ENCODE assay signal across 12 cellular contexts in genomic region chr1:68141079-68141800, GRCh38.
DNase-seq lines count a peak whose midpoint lies in the region; ATAC-seq and TF ChIP-seq lines count a peak whose summit lies in the region.
"Had no signal": no experiment of that assay in that cellular context is flagged by ENCODE, and none has a peak within 500 bp of the region (broad histone marks: within the 10 kb centered on the region; RNA-seq: fewer than 3 reads in every experiment).

No MANE protein-coding gene starts in this region.

- H2AK9ac ChIP-seq in IMR-90 (replicated peaks; ENCODE audit: low read depth, low read length, poor library complexity), result no peak overlapping the region

- H3K4me3 ChIP-seq in IMR-90 (ENCODE audit: insufficient read depth, low read depth, low read length) (no peak overlapping the region), lung (no peak overlapping the region), stomach (no peak overlapping the region)
- H3K4me3 ChIP-seq: SJCRH30, suprapubic skin had no signal

- peak overlapping the region; percentile 1; the same call in 1 of the 2 replicates for H3K4me2 ChIP-seq in IMR-90 (ENCODE audit: low read depth, low read length)

- H3K4ac ChIP-seq in IMR-90 (ENCODE audit: low read depth, low read length), result peak overlapping the region; percentile 71

- H3K36me3 ChIP-seq in IMR-90 (ENCODE audit: control insufficient read depth, insufficient read depth, low read length), result peaks cover 27% of the 10 kb centered on the region
- peaks cover 14% of the 10 kb centered on the region in 2 donors for H3K36me3 ChIP-seq in lung (ENCODE audit: control insufficient read depth in 2 of 2, insufficient read depth in 2 of 2, low read length in 2 of 2)
- H3K36me3 ChIP-seq in stomach, result peaks cover 0 to 48% (median 37%) of the 10 kb centered on the region in 4 donors

- peak overlapping the region; percentile 75 for H3K14ac ChIP-seq in IMR-90 (replicated peaks; ENCODE audit: low read depth, low read length)

- intact Hi-C loops in IMR-90 (cut with micrococcal nuclease) (loop anchor here (1.0 kb wide), 1 partner anchor 201 kb away; no protein-coding TSS in a partner anchor), stomach (cut with DNase I; ENCODE audit: low total_unique reads) (no loop called here)
- intact Hi-C loops in activated T-helper 1 cell treated with anti-CD3 and anti-CD28 coated beads, Interleukin-12 subunit alpha, Interleukin-12 subunit beta, Interleukin-2, Interleukin-4 antibody, amounts not matched to agents 30 ng/mL and 10 ng/mL and 1 ng/mL, durations not matched to agents 14 hours and 24 hours and 36 hours (cut with micrococcal nuclease), result no loop called here

- peak overlapping the region; percentile 81 for H3K27ac Mint-ChIP-seq in endothelial cell (ENCODE audit: unreplicated experiment)
- H3K27ac Mint-ChIP-seq in activated naive CD4-positive, alpha-beta T cell treated with anti-CD3 and anti-CD28 coated beads, Interleukin-2, amount 50 U/mL, for 72 hours, result no peak overlapping the region
- H3K27ac Mint-ChIP-seq in activated T-helper 1 cell treated with anti-CD3 and anti-CD28 coated beads, Interleukin-12 subunit alpha, Interleukin-12 subunit beta, Interleukin-2, Interleukin-4 antibody, amounts not matched to agents 30 ng/mL and 10 ng/mL and 1 ng/mL, durations not matched to agents 14 hours and 24 hours and 36 hours, result no peak overlapping the region

- peak overlapping the region; percentile 56; the same call in 1 of the 2 replicates for H3K23ac ChIP-seq in IMR-90 (ENCODE audit: low read depth, low read length)

- BruUV-seq in IMR-90 (replicated peaks; lab: Mats Ljungman, UMichigan), result no TSS peak

- H3K4me1 Mint-ChIP-seq in endothelial cell (ENCODE audit: unreplicated experiment), result peaks cover 8% of the 10 kb centered on the region
- no peaks in the 10 kb centered on the region for H3K4me1 Mint-ChIP-seq in activated T-helper 1 cell treated with anti-CD3 and anti-CD28 coated beads, Interleukin-12 subunit alpha, Interleukin-12 subunit beta, Interleukin-2, Interleukin-4 antibody, amounts not matched to agents 30 ng/mL and 10 ng/mL and 1 ng/mL, durations not matched to agents 14 hours and 24 hours and 36 hours (ENCODE audit: low read depth)

- peak overlapping the region; percentile 3 for H2BK5ac ChIP-seq in IMR-90 (ENCODE audit: low read depth, low read length, poor library complexity, severe bottlenecking)

- CTCF ChIA-PET in IMR-90 (lab: Yijun Ruan, JAX), result interaction anchor here (1.5 to 2.0 kb wide), 2 partner anchors 22 to 202 kb away, joined by 3 to 6 read pairs; no protein-coding TSS in a partner anchor

- in situ Hi-C loops in IMR-90 (cut with MboI; ENCODE audit: low sequenced_read_pairs), result no loop called here

- TF ChIP-seq CTCF in IMR-90 (conservative IDR thresholded peaks at IDR 0.05; ENCODE audit: low read depth, low read length), result no peak
- no peak for TF ChIP-seq CTCF in endothelial cell (IDR thresholded peaks at IDR 0.05; ENCODE audit: unreplicated experiment)
- no peak for TF ChIP-seq CTCF in lung (IDR thresholded peaks at IDR 0.05; ENCODE audit: control extremely low read depth, extremely low read depth)
- TF ChIP-seq CTCF in stomach (IDR thresholded peaks at IDR 0.05), result no peak

- no peak for TF ChIP-seq POLR2A in IMR-90 (IDR thresholded peaks at IDR 0.05; ENCODE audit: low read depth, low read length)
- no peak for TF ChIP-seq POLR2A in stomach (IDR thresholded peaks at IDR 0.05)

- TF ChIP-seq EP300 in stomach (IDR thresholded peaks at IDR 0.05), result no peak

- peak overlapping the region; percentile 9; the same call in 1 of the 2 replicates for H3K56ac ChIP-seq in IMR-90 (ENCODE audit: extremely low read depth, insufficient read depth, low read length)

- no peak for TF ChIP-seq RAD21 in IMR-90 (IDR thresholded peaks at IDR 0.05; ENCODE audit: low read length)

- H2BK20ac ChIP-seq in IMR-90 (ENCODE audit: low read depth, low read length), result peak overlapping the region; percentile 43; the same call in 1 of the 2 replicates

- H4K20me1 ChIP-seq in IMR-90 (ENCODE audit: insufficient read depth, low read length), result peaks cover 3% of the 10 kb centered on the region; the same call in 1 of the 2 replicates

- peak overlapping the region; percentile 6; the same call in 1 of the 2 replicates for H4K5ac ChIP-seq in IMR-90 (ENCODE audit: low read depth, low read length)

- peak overlapping the region; percentile 63 for H2BK120ac ChIP-seq in IMR-90 (ENCODE audit: low read depth, low read length)

- peak overlapping the region; percentile 54; the same call in 1 of the 2 replicates for H3K18ac ChIP-seq in IMR-90 (ENCODE audit: low read depth, low read length)

- peaks cover 22% of the 10 kb centered on the region for H3K9me1 ChIP-seq in IMR-90 (ENCODE audit: insufficient read depth, low read length)

- peak overlapping the region; percentile 4 for H2AFZ ChIP-seq in IMR-90 (replicated peaks; ENCODE audit: low read length, poor library complexity)

- H4K8ac ChIP-seq in IMR-90 (ENCODE audit: low read depth in 2 of 2, low read length in 2 of 2), result peak overlapping the region in 1 of 2 experiments; percentile 44; a peak in 2 of 4 replicates

- DNase-seq in IMR-90, result peak; percentile 38
- DNase-seq in endothelial cell (ENCODE audit: low spot score), result no peak
- DNase-seq in lung (ENCODE audit: low spot score), result no peak
- DNase-seq in stomach, result no peak
- DNase-seq in activated naive CD4-positive, alpha-beta T cell treated with anti-CD3 and anti-CD28 coated beads, Interleukin-2, amount 50 U/mL, for 72 hours (ENCODE audit: low spot score in 2 of 2), result no peak
- DNase-seq in activated T-helper 1 cell treated with anti-CD3 and anti-CD28 coated beads, Interleukin-12 subunit alpha, Interleukin-12 subunit beta, Interleukin-2, Interleukin-4 antibody, amounts not matched to agents 30 ng/mL and 10 ng/mL and 1 ng/mL, durations not matched to agents 14 hours and 24 hours and 36 hours (ENCODE audit: low spot score), result no peak
- no peak for DNase-seq in NCI-H526 treated with DMSO at 0.1 percent for 48 hours (lab: John Stamatoyannopoulos, UW)
- DNase-seq: activated CD4-positive, alpha-beta T cell treated with anti-CD3 and anti-CD28 coated beads, Interleukin-2, amount 50 U/mL, for 1 hour; SJCRH30 had no signal

- dilution Hi-C loops in IMR-90 (cut with HindIII; ENCODE audit: low sequenced_read_pairs, unreplicated experiment), result no loop called here

- H3K36me3 Mint-ChIP-seq in endothelial cell (ENCODE audit: low read depth, unreplicated experiment), result peaks cover 3% of the 10 kb centered on the region
- H3K36me3 Mint-ChIP-seq in activated naive CD4-positive, alpha-beta T cell treated with anti-CD3 and anti-CD28 coated beads, Interleukin-2, amount 50 U/mL, for 72 hours, result no peaks in the 10 kb centered on the region
- H3K36me3 Mint-ChIP-seq in activated T-helper 1 cell treated with anti-CD3 and anti-CD28 coated beads, Interleukin-12 subunit alpha, Interleukin-12 subunit beta, Interleukin-2, Interleukin-4 antibody, amounts not matched to agents 30 ng/mL and 10 ng/mL and 1 ng/mL, durations not matched to agents 14 hours and 24 hours and 36 hours (ENCODE audit: low read depth), result no peaks in the 10 kb centered on the region

- H2AK5ac ChIP-seq in IMR-90 (ENCODE audit: low read depth, low read length), result peak overlapping the region; percentile 37; the same call in 1 of the 2 replicates

- H3K27me3 Mint-ChIP-seq in endothelial cell (ENCODE audit: unreplicated experiment), result no peaks in the 10 kb centered on the region
- peaks cover 1% of the 10 kb centered on the region for H3K27me3 Mint-ChIP-seq in activated T-helper 1 cell treated with anti-CD3 and anti-CD28 coated beads, Interleukin-12 subunit alpha, Interleukin-12 subunit beta, Interleukin-2, Interleukin-4 antibody, amounts not matched to agents 30 ng/mL and 10 ng/mL and 1 ng/mL, durations not matched to agents 14 hours and 24 hours and 36 hours (ENCODE audit: insufficient read depth)

- no peaks in the 10 kb centered on the region for H3K9me3 Mint-ChIP-seq in endothelial cell (ENCODE audit: unreplicated experiment)
- H3K9me3 Mint-ChIP-seq in activated naive CD4-positive, alpha-beta T cell treated with anti-CD3 and anti-CD28 coated beads, Interleukin-2, amount 50 U/mL, for 72 hours, result no peaks in the 10 kb centered on the region
- no peaks in the 10 kb centered on the region for H3K9me3 Mint-ChIP-seq in activated T-helper 1 cell treated with anti-CD3 and anti-CD28 coated beads, Interleukin-12 subunit alpha, Interleukin-12 subunit beta, Interleukin-2, Interleukin-4 antibody, amounts not matched to agents 30 ng/mL and 10 ng/mL and 1 ng/mL, durations not matched to agents 14 hours and 24 hours and 36 hours

- H3K9ac ChIP-seq in IMR-90 (ENCODE audit: low read depth, low read length), result no peak overlapping the region

- H3K9me3 ChIP-seq in IMR-90 (ENCODE audit: control insufficient read depth, insufficient read depth, low read length) (no peaks in the 10 kb centered on the region), lung (ENCODE audit: control insufficient read depth in 2 of 2, insufficient read depth in 1 of 2, low read length in 1 of 2) (peaks cover 0 to 3% of the 10 kb centered on the region in 2 donors), stomach (no peaks in the 10 kb centered on the region)
- H3K9me3 ChIP-seq: SJCRH30, suprapubic skin had no signal

- POLR2A ChIA-PET in IMR-90 (lab: Charles Lee; ENCODE audit: unreplicated experiment), result interaction anchor here (0.6 kb wide), 1 partner anchor 299 kb away, joined by 4 read pairs; no protein-coding TSS in a partner anchor

- no peak overlapping the region for H3K4me3 Mint-ChIP-seq in endothelial cell (ENCODE audit: unreplicated experiment)
- H3K4me3 Mint-ChIP-seq in activated T-helper 1 cell treated with anti-CD3 and anti-CD28 coated beads, Interleukin-12 subunit alpha, Interleukin-12 subunit beta, Interleukin-2, Interleukin-4 antibody, amounts not matched to agents 30 ng/mL and 10 ng/mL and 1 ng/mL, durations not matched to agents 14 hours and 24 hours and 36 hours, result no peak overlapping the region

- peak overlapping the region; percentile 14; the same call in 1 of the 2 replicates for H3K27ac ChIP-seq in IMR-90 (ENCODE audit: insufficient read depth, low read length)
- H3K27ac ChIP-seq in lung (ENCODE audit: low read depth in 1 of 2, low read length in 1 of 2), result peak overlapping the region; percentile 70 to 81
- H3K27ac ChIP-seq in stomach, result peak overlapping the region in 4 of 5 donors; percentile 60 to 78 (median 64)
- H3K27ac ChIP-seq: SJCRH30, suprapubic skin had no signal

- H4K91ac ChIP-seq in IMR-90 (ENCODE audit: insufficient read depth, low read depth, low read length), result peak overlapping the region; percentile 81

- H2BK15ac ChIP-seq in IMR-90 (ENCODE audit: low read depth, low read length), result no peak overlapping the region

- H3K4me1 ChIP-seq in IMR-90 (ENCODE audit: control insufficient read depth, insufficient read depth, low read length) (peaks cover 19% of the 10 kb centered on the region), lung (ENCODE audit: control insufficient read depth in 2 of 2, insufficient read depth in 2 of 2, low read length in 2 of 2) (peaks cover 10% of the 10 kb centered on the region in 2 donors), stomach (peaks cover 25 to 59% (median 42%) of the 10 kb centered on the region in 4 donors)
- H3K4me1 ChIP-seq: SJCRH30 had no signal

- WGBS in IMR-90 (ENCODE audit: extremely low coverage in 2 of 2, insufficient read length in 1 of 2), 2 experiments, result 63% methylated on average over 3 of the region's 10 CpGs; no CpG with 5 or more reads in 1 of the 2 experiments
- WGBS in lung, 2 donors, result 72 to 78% methylated on average over 10 of the region's 10 CpGs
- WGBS in stomach, 5 donors, result 71 to 89% (median 82%) methylated on average over 10 of the region's 10 CpGs

- H3K27me3 ChIP-seq in IMR-90 (ENCODE audit: control insufficient read depth, insufficient read depth, low read length) (no peaks in the 10 kb centered on the region), lung (ENCODE audit: control insufficient read depth, insufficient read depth) (no peaks in the 10 kb centered on the region), stomach (no peaks in the 10 kb centered on the region)
- H3K27me3 ChIP-seq: SJCRH30, suprapubic skin had no signal

- peaks cover 0 to 19% of the 10 kb centered on the region in 2 experiments; a peak in 1 of 4 replicates for H3K79me1 ChIP-seq in IMR-90 (ENCODE audit: low read depth in 1 of 2, low read length in 2 of 2)

- ATAC-seq in IMR-90 (ENCODE audit: low read depth) (0 out of 2 replicates have a peak, but pooled peaks have one; percentile 14), lung (ENCODE audit: insufficient read depth, low FRiP score) (peak; percentile 35), HG03571 (IDR thresholded peaks at IDR 0.05; ENCODE audit: unreplicated experiment) (no peak)
- no peak for ATAC-seq in activated naive CD4-positive, alpha-beta T cell treated with anti-CD3 and anti-CD28 coated beads, Interleukin-2, amount 50 U/mL, for 72 hours
- ATAC-seq: HCT116 had no signal

Comparison
In these comparisons a context has a peak if more than half of its experiments do, and no peak if none do; other contexts are left out.
1. ATAC-seq: peak in IMR-90 (single experiment) and lung (single experiment); none in activated naive CD4-positive, alpha-beta T cell treated with anti-CD3 and anti-CD28 coated beads, Interleukin-2, amount 50 U/mL, for 72 hours (0 of 2) and HG03571 (single experiment).
2. H3K27ac ChIP-seq: peak in every context shown above with its lines; median percentile 76 in lung; 64 in stomach; 14 in IMR-90.